In genomic region chr6:34392497-34393190, GRCh38 we compare ENCODE assay signal across 8 cellular contexts. TPM values are rescaled to one million over a fixed set of nuclear protein-coding genes. Genes with fewer than 3 reads are reported as not detected.
DNase-seq lines count a peak whose midpoint lies in the region; ATAC-seq and TF ChIP-seq lines count a peak whose summit lies in the region.

TSS of gene NUDT3 (minus strand) at chr6:34392669. CDS start at chr6:34392362, 307 bp downstream.

- 0 out of 2 replicates have a peak, but pooled peaks cover 3% of the 10 kb centered on the region for H3F3A ChIP-seq in GM23338 (replicated peaks; ENCODE audit: low read depth)

- peak within 1 kb of the TSS; percentile 83 for H3K4me2 ChIP-seq in GM23338

- peaks cover 15% of the 10 kb centered on the region for H3K9me3 Mint-ChIP-seq in GM23338
- H3K9me3 Mint-ChIP-seq in natural killer cell: no peaks in the 10 kb centered on the region

- no peak within 1 kb of the TSS; the same call in 1 of the 3 replicates for H3K4me3 Mint-ChIP-seq in GM23338
- H3K4me3 Mint-ChIP-seq in natural killer cell: peak within 1 kb of the TSS; percentile 50

- no peaks in the 10 kb centered on the region; the same call in 1 of the 2 replicates for H3K36me3 ChIP-seq in GM23338 (ENCODE audit: insufficient read depth)

- peaks cover 7% of the 10 kb centered on the region; the same call in 1 of the 2 replicates for H4K20me1 ChIP-seq in GM23338 (replicated peaks; ENCODE audit: insufficient read depth)

- H3K27me3 ChIP-seq in GM23338 (ENCODE audit: insufficient read depth): no peaks in the 10 kb centered on the region

- peaks cover 8% of the 10 kb centered on the region for H3K36me3 Mint-ChIP-seq in GM23338 (ENCODE audit: low read depth)
- H3K36me3 Mint-ChIP-seq in natural killer cell: no peaks in the 10 kb centered on the region

- H3K27ac ChIP-seq in GM23338 (ENCODE audit: low read depth): peak within 1 kb of the TSS; percentile 78

- DNase-seq in EH (ENCODE audit: low read depth) (peak; percentile 93), GM23338 (ENCODE audit: low spot score) (peak; percentile 95), LHCN-M2 (ENCODE audit: low read depth) (peak; percentile 89), RPMI7951 (ENCODE audit: low read depth) (peak; percentile 89), fibroblast of mammary gland (ENCODE audit: low read depth) (peak; percentile 91), natural killer cell (peak; percentile 93)
- peak; percentile 83 to 91 for DNase-seq in activated T-helper 1 cell treated with anti-CD3 and anti-CD28 coated beads, Interleukin-2, amount 50 U/mL, for 16 hours (ENCODE audit: low read depth in 1 of 2, low spot score in 1 of 2)
- peak; percentile 90 for DNase-seq in stimulated activated naive CD4-positive, alpha-beta T cell treated with Interleukin-2 at 50 U/mL for 16 hours (lab: John Stamatoyannopoulos, UW)

- H3K4me1 ChIP-seq in GM23338 (ENCODE audit: insufficient read depth): peaks cover 14% of the 10 kb centered on the region; the same call in 1 of the 2 replicates

- H3K27me3 Mint-ChIP-seq in GM23338 (ENCODE audit: insufficient read depth, low read depth, poor library complexity): peaks cover 10% of the 10 kb centered on the region
- H3K27me3 Mint-ChIP-seq in natural killer cell (ENCODE audit: low read depth in 2 of 2): no peaks in the 10 kb centered on the region

- intact Hi-C loops in natural killer cell (cut with micrococcal nuclease): loop anchor here (1.0 to 5.0 kb wide), 2 partner anchors 155 to 196 kb away; partner anchors contain the start of gene HMGA1

- TF ChIP-seq CTCF in GM23338 (conservative IDR thresholded peaks at IDR 0.05; ENCODE audit: low read depth in 2 of 2): peak; percentile 59 to 71
- TF ChIP-seq CTCF in fibroblast of mammary gland (conservative IDR thresholded peaks at IDR 0.05; ENCODE audit: control insufficient read depth, insufficient read depth, low read depth, low read length): peak; percentile 69
- peak; percentile 77 for TF ChIP-seq CTCF in natural killer cell (IDR thresholded peaks at IDR 0.05)

- ATAC-seq in GM23338 (peak; percentile 82), natural killer cell (peak; percentile 86 to 95 (median 88))

- H3K4me3 ChIP-seq in GM23338 (peak within 1 kb of the TSS; percentile 58), fibroblast of mammary gland (ENCODE audit: control insufficient read depth, low read depth, low read length) (peak within 1 kb of the TSS; percentile 58)

- peak within 1 kb of the TSS; percentile 98 for H2AFZ ChIP-seq in GM23338

- H3K4me1 Mint-ChIP-seq in GM23338 (peaks cover 11% of the 10 kb centered on the region), natural killer cell (peaks cover 9 to 22% of the 10 kb centered on the region in 2 donors)

- no peaks in the 10 kb centered on the region for H3K9me2 ChIP-seq in GM23338 (ENCODE audit: insufficient read depth)

- H3K79me2 ChIP-seq in GM23338 (replicated peaks; ENCODE audit: insufficient read depth): peaks cover 40% of the 10 kb centered on the region

- peak within 1 kb of the TSS; percentile 95 for H3K27ac Mint-ChIP-seq in GM23338
- H3K27ac Mint-ChIP-seq in natural killer cell: peak within 1 kb of the TSS in 1 of 2 donors; percentile 45

TF ChIP-seq in GM23338, 12 proteins besides CTCF, POLR2A, EP300 and RAD21:
- TF ChIP-seq POLR2AphosphoS5 (IDR thresholded peaks at IDR 0.05; ENCODE audit: low read depth) (peak; percentile 53), CREB1 (CRISPR knock-in tag; IDR thresholded peaks at IDR 0.05; ENCODE audit: low read depth) (no peak)
TF ChIP-seq in GM23338: peak in this region for 1.

RNA-seq across cellular contexts. Expression of gene NUDT3, which starts in this region (rescaled TPM):
- 31.1 and 32.5 TPM in 2 replicates for total RNA-seq in GM23338 (2014; rRNA removed; shearing (Covaris generic))
- 11.5 and 12.1 TPM in 2 replicates for polyA plus RNA-seq in GM23338 (2016; fragmentation: Nextera tagmentation; extraction: Ambion mirVana)
- total RNA-seq in LHCN-M2 (2014; rRNA removed) (21.5 and 26.1 TPM in 2 replicates), natural killer cell (10 to 100 TPM; 22.0 to 26.3 (median 26.1) TPM)
- 6.4 TPM for polyA plus RNA-seq in LHCN-M2 (2012)
- total RNA-seq in RPMI7951 (2014; rRNA removed; shearing (Covaris generic)): 18.0 and 19.1 TPM in 2 replicates

Comparison
In these comparisons a context has a peak if more than half of its experiments do, and no peak if none do; other contexts are left out.
1. Peak in every context shown above with its lines: DNase-seq, ATAC-seq, H3K4me3 ChIP-seq and H3K27ac ChIP-seq.